8 cellular contexts compared by ENCODE assay signal in the genomic region with DNA sequence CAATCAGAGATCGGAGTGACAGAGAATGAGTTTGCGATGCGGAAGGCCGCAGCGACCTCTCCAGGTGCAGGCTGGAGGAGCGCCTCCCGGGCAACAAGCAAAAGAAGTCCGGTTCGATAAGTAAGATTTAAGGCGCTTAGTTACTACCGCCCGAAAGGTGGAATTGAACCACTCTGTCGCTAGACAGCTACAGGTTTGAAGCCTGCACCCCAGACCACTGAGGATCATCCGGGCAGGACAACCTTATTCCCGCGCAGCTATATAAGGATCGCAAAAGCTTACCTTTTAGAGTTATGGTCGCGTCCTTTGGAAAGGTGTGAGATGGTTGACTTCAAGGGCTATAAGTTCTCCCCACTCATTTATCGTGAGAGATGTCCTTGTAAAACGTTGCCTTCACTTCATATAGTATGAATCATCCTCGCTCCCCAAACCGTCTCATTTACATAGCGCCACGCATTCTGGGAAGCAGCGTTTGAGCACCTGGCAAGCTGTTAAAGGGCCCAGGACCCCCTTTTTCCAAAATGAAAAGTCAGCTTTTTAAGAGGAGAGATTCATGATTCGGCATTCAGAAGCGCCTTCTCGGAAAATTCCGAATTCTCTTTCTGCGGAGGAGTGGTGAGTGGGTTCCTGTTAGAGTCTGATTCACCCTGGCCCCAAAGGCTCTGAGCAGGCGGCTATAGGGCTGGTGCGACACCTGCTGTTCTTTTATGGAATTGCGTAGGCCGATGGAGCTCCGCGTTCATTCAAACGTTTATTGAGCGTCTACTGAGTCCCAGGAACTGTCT. TPM values are rescaled to one million over a fixed set of nuclear protein-coding genes. Genes with fewer than 3 reads are reported as not detected.
DNase-seq lines count a peak whose midpoint lies in the region; ATAC-seq lines count a peak whose summit lies in the region.

No MANE protein-coding gene starts in this region.

- H3K4me3 Mint-ChIP-seq in CD4-positive, alpha-beta memory T cell = peak overlapping the region; percentile 62 to 93 (median 84)
- H3K4me3 Mint-ChIP-seq in activated CD4-positive, alpha-beta memory T cell treated with anti-CD3 and anti-CD28 coated beads, Interleukin-2, amount 10 ng/mL, durations not matched to agents 7 days and 5 days = peak overlapping the region; percentile 61
- peak overlapping the region; percentile 66 for H3K4me3 Mint-ChIP-seq in memory B cell

- peak overlapping the region; percentile 51 to 74 for H3K4me3 ChIP-seq in CD4-positive, alpha-beta memory T cell (ENCODE audit: low read length in 2 of 2)

- CTCF ChIA-PET in CD4-positive, alpha-beta memory T cell (lab: Charles Lee; ENCODE audit: partially characterized antibody) = interaction anchor here (0.7 to 16.8 kb wide), 27 partner anchors 9 to 408 kb away, joined by 3 to 487 read pairs (median 6); a partner anchor contains a TSS
- CTCF ChIA-PET in activated CD4-positive, alpha-beta memory T cell treated with anti-CD3 and anti-CD28 coated beads, Interleukin-2, amount 10 ng/mL, durations not matched to agents 7 days and 5 days (lab: Charles Lee) = interaction anchor here (0.6 to 9.3 kb wide), 45 partner anchors 8 to 516 kb away, joined by 3 to 311 read pairs (median 5); a partner anchor contains a TSS

- peaks cover 0 to 58% (median 0%) of the 10 kb centered on the region in 8 donors for H3K9me3 Mint-ChIP-seq in CD4-positive, alpha-beta memory T cell
- H3K9me3 Mint-ChIP-seq in activated CD4-positive, alpha-beta memory T cell treated with anti-CD3 and anti-CD28 coated beads, Interleukin-2, amount 10 ng/mL, durations not matched to agents 7 days and 5 days = no peaks in the 10 kb centered on the region
- no peaks in the 10 kb centered on the region for H3K9me3 Mint-ChIP-seq in memory B cell

- peaks cover 0 to 15% of the 10 kb centered on the region in 2 donors for H3K36me3 Mint-ChIP-seq in CD4-positive, alpha-beta memory T cell
- no peaks in the 10 kb centered on the region for H3K36me3 Mint-ChIP-seq in activated CD4-positive, alpha-beta memory T cell treated with anti-CD3 and anti-CD28 coated beads, Interleukin-2, amount 10 ng/mL, durations not matched to agents 7 days and 5 days (ENCODE audit: low read depth)
- no peaks in the 10 kb centered on the region for H3K36me3 Mint-ChIP-seq in memory B cell

- H3K27me3 ChIP-seq in CD4-positive, alpha-beta memory T cell (ENCODE audit: insufficient read depth, low read length) = no peaks in the 10 kb centered on the region

- peak; percentile 91 to 92 (median 91) for DNase-seq in CD4-positive, alpha-beta memory T cell
- DNase-seq in NCI-H774 (lab: John Stamatoyannopoulos, UW) = peak; percentile 83
- DNase-seq in activated CD4-positive, alpha-beta memory T cell treated with anti-CD3 and anti-CD28 coated beads, Interleukin-2, amount 10 ng/mL, durations not matched to agents 7 days and 5 days = peak; percentile 94
- DNase-seq in effector CD8-positive, alpha-beta T cell (lab: John Stamatoyannopoulos, UW) = peak; percentile 80
- DNase-seq in memory B cell (ENCODE audit: low spot score in 2 of 2) = peak; percentile 93 to 95
- DNase-seq in stimulated activated CD8-positive, alpha-beta memory T cell treated with anti-CD3 and anti-CD28 coated beads, Interleukin-12 subunit alpha, Interleukin-12 subunit beta, amount 100 ng/mL, for 24 hours (ENCODE audit: extremely low read depth) = peak; percentile 71

- no peaks in the 10 kb centered on the region for H3K36me3 ChIP-seq in CD4-positive, alpha-beta memory T cell (ENCODE audit: insufficient read depth, low read length)

- peaks cover 1% of the 10 kb centered on the region in 2 donors for H3K27me3 Mint-ChIP-seq in CD4-positive, alpha-beta memory T cell
- H3K27me3 Mint-ChIP-seq in activated CD4-positive, alpha-beta memory T cell treated with anti-CD3 and anti-CD28 coated beads, Interleukin-2, amount 10 ng/mL, durations not matched to agents 7 days and 5 days = peaks cover 10% of the 10 kb centered on the region
- H3K27me3 Mint-ChIP-seq in memory B cell = no peaks in the 10 kb centered on the region

- intact Hi-C loops in CD4-positive, alpha-beta memory T cell (cut with micrococcal nuclease) = loop anchor here (1.0 kb wide), 6 partner anchors 9 to 55 kb away; a partner anchor contains a TSS

- peaks cover 14% of the 10 kb centered on the region for H3K4me1 ChIP-seq in CD4-positive, alpha-beta memory T cell (ENCODE audit: insufficient read depth, low read length)

- H3K9me3 ChIP-seq in CD4-positive, alpha-beta memory T cell (ENCODE audit: control insufficient read depth in 1 of 2, low read length in 2 of 2) = no peaks in the 10 kb centered on the region

- ATAC-seq in GM19395 (IDR thresholded peaks at IDR 0.05; ENCODE audit: unreplicated experiment) = peak; percentile 77
- ATAC-seq in HG03565 (IDR thresholded peaks at IDR 0.05; ENCODE audit: unreplicated experiment) = peak; percentile 63
- ATAC-seq in memory B cell (ENCODE audit: low read depth) = peak; percentile 64

- peaks cover 25 to 46% (median 28%) of the 10 kb centered on the region in 4 donors for H3K4me1 Mint-ChIP-seq in CD4-positive, alpha-beta memory T cell
- H3K4me1 Mint-ChIP-seq in activated CD4-positive, alpha-beta memory T cell treated with anti-CD3 and anti-CD28 coated beads, Interleukin-2, amount 10 ng/mL, durations not matched to agents 7 days and 5 days = peaks cover 41% of the 10 kb centered on the region
- H3K4me1 Mint-ChIP-seq in memory B cell = peaks cover 20% of the 10 kb centered on the region

- POLR2A ChIA-PET in CD4-positive, alpha-beta memory T cell (lab: Charles Lee; ENCODE audit: partially characterized antibody) = interaction anchor here (0.6 to 5.6 kb wide), 28 partner anchors 9 to 408 kb away, joined by 3 to 202 read pairs (median 4); a partner anchor contains a TSS
- POLR2A ChIA-PET in activated CD4-positive, alpha-beta memory T cell treated with anti-CD3 and anti-CD28 coated beads, Interleukin-2, amount 10 ng/mL, durations not matched to agents 7 days and 5 days (lab: Charles Lee) = interaction anchor here (0.7 to 3.3 kb wide), 15 partner anchors 10 to 226 kb away, joined by 3 to 73 read pairs (median 6); a partner anchor contains a TSS

- H3K27ac Mint-ChIP-seq in CD4-positive, alpha-beta memory T cell = peak overlapping the region; percentile 97 to 99 (median 98)
- peak overlapping the region; percentile 94 for H3K27ac Mint-ChIP-seq in activated CD4-positive, alpha-beta memory T cell treated with anti-CD3 and anti-CD28 coated beads, Interleukin-2, amount 10 ng/mL, durations not matched to agents 7 days and 5 days
- peak overlapping the region; percentile 96 for H3K27ac Mint-ChIP-seq in memory B cell

- peak overlapping the region; percentile 93 for H3K27ac ChIP-seq in CD4-positive, alpha-beta memory T cell (ENCODE audit: low read depth, low read length)

RNA-seq across cellular contexts. Expression of a gene that starts 10.8 kb away (rescaled TPM):
- total RNA-seq in CD4-positive, alpha-beta memory T cell = 1 to 10 TPM; 4.2 to 4.7 TPM
- 10 to 100 TPM; 12.5 to 17.1 TPM for polyA plus RNA-seq in CD4-positive, alpha-beta memory T cell
- 10 to 100 TPM; 15.3 to 16.1 TPM for total RNA-seq in activated CD4-positive, alpha-beta memory T cell treated with anti-CD3 and anti-CD28 coated beads, Interleukin-2, amount 10 ng/mL, durations not matched to agents 7 days and 5 days

RNA-seq across cellular contexts. Expression of a gene that starts 18.2 kb away (rescaled TPM):
- 1 to 10 TPM in 1 of 2 experiments, under 1 TPM in 1; 0.14 to 1.1 TPM for total RNA-seq in CD4-positive, alpha-beta memory T cell
- under 1 TPM in 1 of 2 donors, not detected in 1; 0.48 TPM for polyA plus RNA-seq in CD4-positive, alpha-beta memory T cell
- total RNA-seq in activated CD4-positive, alpha-beta memory T cell treated with anti-CD3 and anti-CD28 coated beads, Interleukin-2, amount 10 ng/mL, durations not matched to agents 7 days and 5 days = 1 to 10 TPM; 3.0 to 5.5 TPM

RNA-seq across cellular contexts. Expression of a gene that starts 19.6 kb away (rescaled TPM):
- 1 to 10 TPM; 5.8 to 7.9 TPM for total RNA-seq in CD4-positive, alpha-beta memory T cell
- polyA plus RNA-seq in CD4-positive, alpha-beta memory T cell = 1 to 10 TPM; 3.7 to 4.0 TPM
- 1 to 10 TPM; 3.5 to 4.3 TPM for total RNA-seq in activated CD4-positive, alpha-beta memory T cell treated with anti-CD3 and anti-CD28 coated beads, Interleukin-2, amount 10 ng/mL, durations not matched to agents 7 days and 5 days

RNA-seq across cellular contexts. Expression of a gene that starts 28.6 kb away (rescaled TPM):
- 10 to 100 TPM; 89.8 to 92.8 TPM for total RNA-seq in CD4-positive, alpha-beta memory T cell
- polyA plus RNA-seq in CD4-positive, alpha-beta memory T cell = 10 to 100 TPM; 49.1 to 53.4 TPM
- 100 to 1,000 TPM; 224 to 233 TPM for total RNA-seq in activated CD4-positive, alpha-beta memory T cell treated with anti-CD3 and anti-CD28 coated beads, Interleukin-2, amount 10 ng/mL, durations not matched to agents 7 days and 5 days

RNA-seq across cellular contexts. Expression of a gene that starts 54.9 kb away (rescaled TPM):
- total RNA-seq in CD4-positive, alpha-beta memory T cell = 10 to 100 TPM; 46.6 to 46.9 TPM
- polyA plus RNA-seq in CD4-positive, alpha-beta memory T cell = 10 to 100 TPM; 36.2 to 38.3 TPM
- 10 to 100 TPM; 59.8 to 60.6 TPM for total RNA-seq in activated CD4-positive, alpha-beta memory T cell treated with anti-CD3 and anti-CD28 coated beads, Interleukin-2, amount 10 ng/mL, durations not matched to agents 7 days and 5 days

Comparison
In these comparisons a context has a peak if more than half of its experiments do, and no peak if none do; other contexts are left out.
1. Peak in every context shown above with its lines: DNase-seq, ATAC-seq, H3K4me3 ChIP-seq and H3K27ac ChIP-seq.